36 cellular contexts compared by ENCODE assay signal in the genomic region with DNA sequence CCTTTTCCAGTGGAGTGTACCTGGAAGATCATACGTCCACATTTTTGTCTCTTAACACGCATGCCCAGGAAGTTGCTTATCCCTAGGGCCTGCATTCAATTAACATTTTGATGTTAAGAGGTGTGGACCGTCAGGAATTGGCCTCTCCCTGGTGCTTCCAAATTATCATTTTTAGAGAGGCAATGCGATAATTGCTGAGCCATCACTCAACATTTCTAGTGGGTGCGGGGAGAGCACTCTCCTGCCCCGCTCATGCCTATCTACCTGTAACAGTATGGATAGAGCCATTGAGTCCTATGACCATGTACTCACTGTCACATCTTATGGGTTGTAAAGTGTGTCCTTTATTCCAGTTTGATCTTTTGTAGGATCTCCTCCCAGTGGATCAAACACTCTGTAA.
"Had no signal": no experiment of that assay in that cellular context is flagged by ENCODE, and none has a peak within 500 bp of the region (broad histone marks: within the 10 kb centered on the region; RNA-seq: fewer than 3 reads in every experiment).

No MANE protein-coding gene starts in this region.

- H3K4me1 Mint-ChIP-seq: activated T-helper 17 cell treated with anti-CD3 and anti-CD28 coated beads, Interleukin-2, amount 50 U/mL, for 72 hours had no signal

- H3K27ac ChIP-seq: adrenal gland, body of pancreas, brain microvascular endothelial cell, breast epithelium, VCaP had no signal

- H3K4me3 Mint-ChIP-seq: activated B cell treated with CpG ODN at 0.5 μM for 24 hours; activated CD4-positive, alpha-beta memory T cell treated with anti-CD3 and anti-CD28 coated beads for 36 hours; activated CD4-positive, alpha-beta T cell treated with anti-CD3 and anti-CD28 coated beads, Interleukin-2, amount 10 ng/mL, durations not matched to agents 24 days and 14 days; activated CD8-positive, alpha-beta T cell treated with anti-CD3 and anti-CD28 coated beads for 36 hours; activated naive CD4-positive, alpha-beta T cell treated with anti-CD3 and anti-CD28 coated beads for 36 hours; activated naive CD8-positive, alpha-beta T cell treated with anti-CD3 and anti-CD28 coated beads for 36 hours; activated T-cell treated with anti-CD3 and anti-CD28 coated beads, Interleukin-2, amount 50 U/mL, for 4 hours; activated T-cell treated with anti-CD3 and anti-CD28 coated beads, Interleukin-2, amount 50 U/mL, for 72 hours; activated T-helper 1 cell treated with anti-CD3 and anti-CD28 coated beads, Interleukin-12 subunit alpha, Interleukin-12 subunit beta, Interleukin-2, Interleukin-4 antibody, amounts not matched to agents 30 ng/mL and 10 ng/mL and 1 ng/mL, durations not matched to agents 14 hours and 24 hours and 36 hours; activated T-helper 17 cell treated with anti-CD3 and anti-CD28 coated beads, Interleukin-2, amount 50 U/mL, for 72 hours; T-helper 1 cell treated with Interleukin-12 subunit alpha and Interleukin-12 subunit beta and Interleukin-4 antibody, amounts not matched to agents 30 μg/mL and 1 μg/mL, for 36 hours; T-helper 2 cell treated with Interferon-gamma antibody and Interleukin-4, amounts not matched to agents 5 μg/mL and 100 μg/mL, for 36 hours had no signal

- H3K9me3 Mint-ChIP-seq: activated B cell treated with CpG ODN at 0.5 μM for 24 hours; activated CD4-positive, alpha-beta memory T cell treated with anti-CD3 and anti-CD28 coated beads for 36 hours; activated CD4-positive, alpha-beta T cell treated with anti-CD3 and anti-CD28 coated beads, Interleukin-2, amount 10 ng/mL, durations not matched to agents 24 days and 14 days; activated CD8-positive, alpha-beta T cell treated with anti-CD3 and anti-CD28 coated beads for 36 hours; activated naive CD4-positive, alpha-beta T cell treated with anti-CD3 and anti-CD28 coated beads for 36 hours; activated naive CD4-positive, alpha-beta T cell treated with anti-CD3 and anti-CD28 coated beads, Interleukin-2, amount 50 U/mL, for 72 hours; activated naive CD8-positive, alpha-beta T cell treated with anti-CD3 and anti-CD28 coated beads for 36 hours; activated T-cell treated with anti-CD3 and anti-CD28 coated beads, Interleukin-2, amount 50 U/mL, for 4 hours; activated T-cell treated with anti-CD3 and anti-CD28 coated beads, Interleukin-2, amount 50 U/mL, for 72 hours; activated T-helper 1 cell treated with anti-CD3 and anti-CD28 coated beads, Interleukin-12 subunit alpha, Interleukin-12 subunit beta, Interleukin-2, Interleukin-4 antibody, amounts not matched to agents 30 ng/mL and 10 ng/mL and 1 ng/mL, durations not matched to agents 14 hours and 24 hours and 36 hours; activated T-helper 17 cell treated with anti-CD3 and anti-CD28 coated beads, Interleukin-2, amount 50 U/mL, for 72 hours; T-helper 1 cell treated with Interleukin-12 subunit alpha and Interleukin-12 subunit beta and Interleukin-4 antibody, amounts not matched to agents 30 μg/mL and 1 μg/mL, for 36 hours; T-helper 2 cell treated with Interferon-gamma antibody and Interleukin-4, amounts not matched to agents 5 μg/mL and 100 μg/mL, for 36 hours had no signal

- H3K27me3 ChIP-seq: adrenal gland, body of pancreas, brain microvascular endothelial cell, breast epithelium had no signal

- DNase-seq: activated B cell treated with CpG ODN at 0.5 μM for 24 hours; activated CD4-positive, alpha-beta memory T cell treated with anti-CD3 and anti-CD28 coated beads for 36 hours; activated CD4-positive, alpha-beta T cell treated with anti-CD3 and anti-CD28 coated beads for 4 hours; activated CD4-positive, alpha-beta T cell treated with anti-CD3 and anti-CD28 coated beads, Interleukin-2, amount 10 ng/mL, durations not matched to agents 24 days and 14 days; activated CD4-positive, alpha-beta T cell treated with anti-CD3 and anti-CD28 coated beads, Interleukin-2, amount 50 U/mL, for 1 hour; activated CD4-positive, alpha-beta T cell treated with anti-CD3 and anti-CD28 coated beads, Interleukin-2, amount 50 U/mL, for 4 hours; activated CD4-positive, CD25-positive, alpha-beta regulatory T cell treated with anti-CD3 and anti-CD28 coated beads, Interleukin-2, amount 50 U/mL, for 72 hours; activated CD8-positive, alpha-beta memory T cell treated with anti-CD3 and anti-CD28 coated beads, Interleukin-2, amount 50 U/mL, for 4 hours; activated CD8-positive, alpha-beta T cell treated with anti-CD3 and anti-CD28 coated beads for 36 hours; activated effector memory CD4-positive, alpha-beta T cell treated with anti-CD3 and anti-CD28 coated beads, Interleukin-2, amount 50 U/mL, for 16 hours; activated gamma-delta T cell treated with Interleukin-2 at 50 U/mL for 16 hours; activated naive CD4-positive, alpha-beta T cell; activated naive CD4-positive, alpha-beta T cell treated with anti-CD3 and anti-CD28 coated beads for 36 hours; activated naive CD4-positive, alpha-beta T cell treated with anti-CD3 and anti-CD28 coated beads, Interleukin-2, amount 50 U/mL, for 16 hours; activated naive CD8-positive, alpha-beta T cell treated with anti-CD3 and anti-CD28 coated beads for 36 hours; activated T-cell treated with anti-CD3 and anti-CD28 coated beads for 4 hours; activated T-cell treated with anti-CD3 and anti-CD28 coated beads, Interleukin-2, amount 50 U/mL, for 1 hour; activated T-cell treated with anti-CD3 and anti-CD28 coated beads, Interleukin-2, amount 50 U/mL, for 4 hours; activated T-cell treated with anti-CD3 and anti-CD28 coated beads, Interleukin-2, amount 50 U/mL, for 72 hours; adrenal gland; amniotic stem cell; aorta; body of pancreas; brain microvascular endothelial cell; central memory CD4-positive, alpha-beta T cell; T-helper 2 cell; T-helper 9 cell had no signal

- H3K27me3 Mint-ChIP-seq: activated B cell treated with CpG ODN at 0.5 μM for 24 hours; activated CD4-positive, alpha-beta memory T cell treated with anti-CD3 and anti-CD28 coated beads for 36 hours; activated CD4-positive, alpha-beta T cell treated with anti-CD3 and anti-CD28 coated beads, Interleukin-2, amount 10 ng/mL, durations not matched to agents 24 days and 14 days; activated CD8-positive, alpha-beta T cell treated with anti-CD3 and anti-CD28 coated beads for 36 hours; activated naive CD8-positive, alpha-beta T cell treated with anti-CD3 and anti-CD28 coated beads for 36 hours; activated T-helper 17 cell treated with anti-CD3 and anti-CD28 coated beads, Interleukin-2, amount 50 U/mL, for 72 hours had no signal

- H3K27ac Mint-ChIP-seq: activated B cell treated with CpG ODN at 0.5 μM for 24 hours; activated CD4-positive, alpha-beta memory T cell treated with anti-CD3 and anti-CD28 coated beads for 36 hours; activated CD4-positive, alpha-beta T cell treated with anti-CD3 and anti-CD28 coated beads, Interleukin-2, amount 10 ng/mL, durations not matched to agents 24 days and 14 days; activated CD8-positive, alpha-beta T cell treated with anti-CD3 and anti-CD28 coated beads for 36 hours; activated naive CD4-positive, alpha-beta T cell treated with anti-CD3 and anti-CD28 coated beads for 36 hours; activated naive CD4-positive, alpha-beta T cell treated with anti-CD3 and anti-CD28 coated beads, Interleukin-2, amount 50 U/mL, for 72 hours; activated naive CD8-positive, alpha-beta T cell treated with anti-CD3 and anti-CD28 coated beads for 36 hours; activated T-cell treated with anti-CD3 and anti-CD28 coated beads, Interleukin-2, amount 50 U/mL, for 72 hours; activated T-helper 1 cell treated with anti-CD3 and anti-CD28 coated beads, Interleukin-12 subunit alpha, Interleukin-12 subunit beta, Interleukin-2, Interleukin-4 antibody, amounts not matched to agents 30 ng/mL and 10 ng/mL and 1 ng/mL, durations not matched to agents 14 hours and 24 hours and 36 hours; activated T-helper 17 cell treated with anti-CD3 and anti-CD28 coated beads, Interleukin-2, amount 50 U/mL, for 72 hours; T-helper 1 cell treated with Interleukin-12 subunit alpha and Interleukin-12 subunit beta and Interleukin-4 antibody, amounts not matched to agents 30 μg/mL and 1 μg/mL, for 36 hours; T-helper 2 cell treated with Interferon-gamma antibody and Interleukin-4, amounts not matched to agents 5 μg/mL and 100 μg/mL, for 36 hours had no signal

- ATAC-seq: activated CD8-positive, alpha-beta T cell treated with anti-CD3 and anti-CD28 coated beads for 36 hours; activated naive CD4-positive, alpha-beta T cell treated with anti-CD3 and anti-CD28 coated beads, Interleukin-2, amount 50 U/mL, for 72 hours; activated T-cell treated with anti-CD3 and anti-CD28 coated beads, Interleukin-2, amount 50 U/mL, for 4 hours; activated T-cell treated with anti-CD3 and anti-CD28 coated beads, Interleukin-2, amount 50 U/mL, for 72 hours; activated T-helper 17 cell treated with anti-CD3 and anti-CD28 coated beads, Interleukin-2, amount 50 U/mL, for 72 hours; body of pancreas had no signal

- H3K36me3 ChIP-seq: adrenal gland, brain microvascular endothelial cell, breast epithelium had no signal

- FAIRE-seq: astrocyte, TTC549 had no signal

- H3K9me3 ChIP-seq: adrenal gland, body of pancreas, breast epithelium had no signal

- H3K4me1 ChIP-seq: adrenal gland, body of pancreas, breast epithelium had no signal

- H3K4me3 ChIP-seq: adrenal gland, body of pancreas, breast epithelium had no signal

- H3K36me3 Mint-ChIP-seq: activated CD4-positive, alpha-beta memory T cell treated with anti-CD3 and anti-CD28 coated beads for 36 hours; activated naive CD4-positive, alpha-beta T cell treated with anti-CD3 and anti-CD28 coated beads, Interleukin-2, amount 50 U/mL, for 72 hours; activated naive CD8-positive, alpha-beta T cell treated with anti-CD3 and anti-CD28 coated beads for 36 hours had no signal
